Comparison of ENCODE assay signal across 1 cellular context in genomic region chr9:129258124-129258822, GRCh38.
TF ChIP-seq lines count a peak whose summit lies in the region.

No MANE protein-coding gene starts in this region.

TF ChIP-seq in K562, 482 proteins besides CTCF, POLR2A, EP300 and RAD21 (continued from another document and continues in another):
- TF ChIP-seq SREBF2 (CRISPR knock-in tag; IDR thresholded peaks at IDR 0.05) (no peak), GTF3C2 (IDR thresholded peaks at IDR 0.05; ENCODE audit: borderline replicate concordance, extremely low read depth, insufficient read length) (no peak), ZNF699 (CRISPR knock-in tag; IDR thresholded peaks at IDR 0.05; ENCODE audit: insufficient replicate concordance) (no peak), LARP7 (IDR thresholded peaks at IDR 0.05) (no peak), MGA (IDR thresholded peaks at IDR 0.05) (peak; percentile 93), MLX (CRISPR knock-in tag; conservative IDR thresholded peaks at IDR 0.05) (no peak), MTF1 (CRISPR knock-in tag; IDR thresholded peaks at IDR 0.05; ENCODE audit: borderline replicate concordance) (no peak), ILF3 (IDR thresholded peaks at IDR 0.05; ENCODE audit: borderline replicate concordance) (no peak), CCNT2 (IDR thresholded peaks at IDR 0.05; ENCODE audit: borderline replicate concordance, extremely low read depth, insufficient read length, low read depth, low read length) (peak; percentile 43), RBM17 (IDR thresholded peaks at IDR 0.05; ENCODE audit: borderline replicate concordance, low read depth, low read length) (no peak), DMBX1 (CRISPR knock-in tag; IDR thresholded peaks at IDR 0.05; ENCODE audit: borderline replicate concordance) (no peak), RCOR1 (IDR thresholded peaks at IDR 0.05; ENCODE audit: borderline replicate concordance in 1 of 2, low read depth in 2 of 2, low read length in 2 of 2) (peak in 1 of 2 experiments; percentile 80; a peak in 2 of 4 replicates), NR2F6 (CRISPR knock-in tag; IDR thresholded peaks at IDR 0.05) (no peak), NR2C1 (IDR thresholded peaks at IDR 0.05) (no peak), NR2C1 (tag; IDR thresholded peaks at IDR 0.05) (no peak), FOXM1 (IDR thresholded peaks at IDR 0.05; ENCODE audit: low read depth) (no peak), FOXM1 (CRISPR knock-in tag; IDR thresholded peaks at IDR 0.05; ENCODE audit: low read depth) (no peak), ESRRA (IDR thresholded peaks at IDR 0.05; ENCODE audit: borderline replicate concordance, low read depth) (0 out of 2 replicates have a peak, but pooled peaks have one; percentile 10), TCFL5 (CRISPR knock-in tag; conservative IDR thresholded peaks at IDR 0.05) (no peak), ZNF311 (CRISPR knock-in tag; IDR thresholded peaks at IDR 0.05) (no peak), CHD4 (IDR thresholded peaks at IDR 0.05; ENCODE audit: insufficient read depth, insufficient replicate concordance, low read depth, low read length, poor library complexity, severe bottlenecking) (no peak), TAF15 (IDR thresholded peaks at IDR 0.05; ENCODE audit: low read depth, low read length) (no peak), REST (CRISPR knock-in tag; IDR thresholded peaks at IDR 0.05; ENCODE audit: low read depth) (no peak), ZNF655 (CRISPR knock-in tag; IDR thresholded peaks at IDR 0.05) (no peak), ATF3 (IDR thresholded peaks at IDR 0.05) (no peak; the same call in 1 of the 2 replicates), ATF3 (CRISPR knock-in tag; conservative IDR thresholded peaks at IDR 0.05) (no peak), ZFP30 (CRISPR knock-in tag; IDR thresholded peaks at IDR 0.05; ENCODE audit: borderline replicate concordance) (no peak), ZNF140 (CRISPR knock-in tag; IDR thresholded peaks at IDR 0.05) (no peak), BDP1 (IDR thresholded peaks at IDR 0.05; ENCODE audit: insufficient read depth, insufficient read length) (no peak), ZKSCAN3 (CRISPR knock-in tag; IDR thresholded peaks at IDR 0.05) (no peak), TCF7L2 (IDR thresholded peaks at IDR 0.05; ENCODE audit: low read depth, low read length) (no peak), NFE2L1 (tag; IDR thresholded peaks at IDR 0.05; ENCODE audit: borderline replicate concordance, low read depth) (no peak), CEBPZ (IDR thresholded peaks at IDR 0.05; ENCODE audit: borderline replicate concordance, low read depth, low read length) (no peak)
